In the genomic region with DNA sequence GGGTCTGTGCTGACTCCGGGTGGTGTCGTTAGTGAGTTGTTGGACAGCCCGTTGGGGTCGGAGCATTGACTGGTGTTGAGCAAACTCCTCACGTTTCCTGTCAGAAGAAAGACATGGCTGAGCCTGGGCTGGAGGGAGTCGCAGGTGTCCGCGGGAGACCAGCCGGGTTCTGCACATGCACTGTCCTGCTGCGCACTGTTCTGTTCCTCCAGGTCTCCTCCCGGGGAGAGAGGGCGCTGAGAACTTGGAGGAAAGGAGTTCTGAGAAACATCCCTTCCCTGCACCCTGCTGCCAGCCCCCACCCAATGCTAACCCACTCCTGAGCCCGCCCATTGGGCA, we compare ENCODE assay signal across 9 cellular contexts. TPM values are rescaled to one million over a fixed set of nuclear protein-coding genes. Genes with fewer than 3 reads are reported as not detected.
A peak's percentile ranks its signal among the peaks of the same experiment; 100 is the strongest.
DNase-seq lines count a peak whose midpoint lies in the region; ATAC-seq, FAIRE-seq and TF ChIP-seq lines count a peak whose summit lies in the region.
"Had no signal": no experiment of that assay in that cellular context is flagged by ENCODE, and none has a peak within 500 bp of the region (broad histone marks: within the 10 kb centered on the region; RNA-seq: fewer than 3 reads in every experiment).

No MANE protein-coding gene starts in this region.

- H3K18ac ChIP-seq in neuronal stem cell (ENCODE audit: low read length): peak overlapping the region; percentile 27

- H2AK5ac ChIP-seq in neuronal stem cell (ENCODE audit: low read depth, low read length): no peak overlapping the region

- intact Hi-C loops in CD4-positive, alpha-beta T cell (cut with DNase I, micrococcal nuclease): loop anchor here (5.0 kb wide), 5 partner anchors 159 to 444 kb away; partner anchors contain the start of genes ATP5ME (in 1 of the 2), MYL5 (in 1 of the 2), PIGG (in 1 of the 2) and ZNF718 (in 1 of the 2)
- intact Hi-C loops in OCI-LY7 (cut with micrococcal nuclease; ENCODE audit: unreplicated experiment): no loop called here

- no peak overlapping the region for H2BK15ac ChIP-seq in neuronal stem cell (ENCODE audit: low read length)

- H4K20me1 ChIP-seq in OCI-LY7 (ENCODE audit: insufficient read depth, low read length): no peaks in the 10 kb centered on the region

- POLR2A ChIA-PET in CD4-positive, alpha-beta T cell (lab: Charles Lee): interaction anchor here (1.0 to 3.2 kb wide), 8 partner anchors 20 to 335 kb away, joined by 3 to 40 read pairs (median 8); partner anchors contain the start of genes ATP5ME, MYL5, ZNF595 and ZNF718
- POLR2A ChIA-PET in OCI-LY7 (lab: Charles Lee): no interaction called here

- CTCF ChIA-PET in CD4-positive, alpha-beta T cell (lab: Charles Lee): no interaction called here
- CTCF ChIA-PET in OCI-LY7 (lab: Charles Lee; ENCODE audit: unreplicated experiment): no interaction called here

- peaks cover 89% of the 10 kb centered on the region for H3K36me3 Mint-ChIP-seq in CD4-positive, alpha-beta T cell (ENCODE audit: low read depth)
- peaks cover 41% of the 10 kb centered on the region for H3K36me3 Mint-ChIP-seq in endodermal cell (ENCODE audit: low read depth)

- H2AFZ ChIP-seq in OCI-LY7 (ENCODE audit: low read length) (no peak overlapping the region), neuronal stem cell (ENCODE audit: low read length) (no peak overlapping the region)

- BruUV-seq in OCI-LY7 (replicated peaks; lab: Mats Ljungman, UMichigan): no TSS peak

- H3K9ac ChIP-seq in endodermal cell (ENCODE audit: extremely low read depth, low read length, poor library complexity, severe bottlenecking): peak overlapping the region; percentile 78
- H3K9ac ChIP-seq in neuronal stem cell (ENCODE audit: low read depth, low read length, poor library complexity): peak overlapping the region; percentile 95

- no peaks in the 10 kb centered on the region for H3K27me3 ChIP-seq in CD4-positive, alpha-beta T cell (ENCODE audit: control insufficient read depth, insufficient read depth, low read length)
- peaks cover 13% of the 10 kb centered on the region for H3K27me3 ChIP-seq in endodermal cell (ENCODE audit: control insufficient read depth, insufficient read depth, low read length, poor library complexity, severe bottlenecking)
- peaks cover 0 to 13% (median 0%) of the 10 kb centered on the region in 3 experiments for H3K27me3 ChIP-seq in neuronal stem cell (ENCODE audit: control insufficient read depth in 3 of 3, insufficient read depth in 3 of 3, low read depth in 1 of 3, low read length in 3 of 3)

- no peak overlapping the region for H3K4ac ChIP-seq in neuronal stem cell (ENCODE audit: low read length)

- no peak overlapping the region for H2BK5ac ChIP-seq in neuronal stem cell (ENCODE audit: low read length)

- H4K8ac ChIP-seq in neuronal stem cell (ENCODE audit: low read depth, low read length): no peak overlapping the region

- peaks cover 9% of the 10 kb centered on the region for H3K79me1 ChIP-seq in neuronal stem cell (ENCODE audit: low read depth, low read length)

- H2BK120ac ChIP-seq in neuronal stem cell (ENCODE audit: low read depth, low read length): no peak overlapping the region

- peak in 1 of 10 experiments; percentile 1 for DNase-seq in CD4-positive, alpha-beta T cell
- DNase-seq in OCI-LY7 (ENCODE audit: low spot score) (no peak), endodermal cell (peak; percentile 46), neuronal stem cell (ENCODE audit: low spot score) (no peak), NCI-H187 treated with DMSO at 0.1 percent for 48 hours (lab: John Stamatoyannopoulos, UW) (no peak), GM12892 (ENCODE audit: insufficient read length) (no peak)

- peak overlapping the region; percentile 98 for H3K27ac Mint-ChIP-seq in CD4-positive, alpha-beta T cell
- peak overlapping the region; percentile 99 for H3K27ac Mint-ChIP-seq in endodermal cell

- no peaks in the 10 kb centered on the region for H3K9me2 ChIP-seq in OCI-LY7 (ENCODE audit: insufficient read depth, low read length)

- H3K79me2 ChIP-seq in OCI-LY7 (ENCODE audit: insufficient read depth, low read depth, low read length): peaks cover 47% of the 10 kb centered on the region; the same call in 1 of the 2 replicates

- H2BK12ac ChIP-seq in neuronal stem cell (ENCODE audit: low read length): no peak overlapping the region

- H4K91ac ChIP-seq in neuronal stem cell (ENCODE audit: low read depth, low read length, poor library complexity): no peak overlapping the region

- H3K36me3 ChIP-seq in OCI-LY7 (ENCODE audit: insufficient read depth, low read length) (peaks cover 50% of the 10 kb centered on the region), endodermal cell (ENCODE audit: control insufficient read depth, insufficient read depth, low read length) (peaks cover 38% of the 10 kb centered on the region), neuronal stem cell (replicated peaks in 1 of 2; ENCODE audit: control insufficient read depth in 2 of 2, insufficient read depth in 2 of 2, low read length in 2 of 2) (peaks cover 6 to 48% of the 10 kb centered on the region in 2 donors)

- peaks cover 51% of the 10 kb centered on the region for H3K4me1 Mint-ChIP-seq in CD4-positive, alpha-beta T cell (ENCODE audit: low read depth)
- H3K4me1 Mint-ChIP-seq in endodermal cell: peaks cover 9% of the 10 kb centered on the region

- H3K9me3 ChIP-seq in CD4-positive, alpha-beta T cell (ENCODE audit: control insufficient read depth, low read length): peaks cover 39% of the 10 kb centered on the region
- H3K9me3 ChIP-seq in OCI-LY7 (ENCODE audit: low read length) (peaks cover 27% of the 10 kb centered on the region; the same call in 1 of the 2 replicates), endodermal cell (ENCODE audit: control insufficient read depth, low read length) (peaks cover 46% of the 10 kb centered on the region), neuronal stem cell (replicated peaks in 1 of 2; ENCODE audit: control insufficient read depth in 2 of 2, insufficient read depth in 1 of 2, low read depth in 1 of 2, low read length in 2 of 2) (peaks cover 7 to 66% of the 10 kb centered on the region in 2 donors)

- H3K23ac ChIP-seq in neuronal stem cell (ENCODE audit: low read depth, low read length, poor library complexity): no peak overlapping the region

- H3K4me1 ChIP-seq in OCI-LY7 (ENCODE audit: insufficient read depth, low read length, poor library complexity, severe bottlenecking) (peaks cover 4% of the 10 kb centered on the region), endodermal cell (ENCODE audit: control insufficient read depth, insufficient read depth, low read length) (no peaks in the 10 kb centered on the region), neuronal stem cell (ENCODE audit: control insufficient read depth in 2 of 2, insufficient read depth in 1 of 2, low read depth in 1 of 2, low read length in 2 of 2) (peaks cover 0 to 6% of the 10 kb centered on the region in 2 donors)

- H3K27ac ChIP-seq in CD4-positive, alpha-beta T cell (ENCODE audit: low read depth, low read length): no peak overlapping the region
- H3K27ac ChIP-seq in OCI-LY7 (ENCODE audit: low read depth, low read length, poor library complexity, severe bottlenecking): no peak overlapping the region
- no peak overlapping the region for H3K27ac ChIP-seq in endodermal cell (ENCODE audit: low read depth, low read length)
- no peak overlapping the region for H3K27ac ChIP-seq in neuronal stem cell (replicated peaks; ENCODE audit: low read length)

- FAIRE-seq in GM12892 (lab: Jason Lieb, UNC): no peak
- FAIRE-seq: TTC549 had no signal

- no peaks in the 10 kb centered on the region for H3K27me3 Mint-ChIP-seq in CD4-positive, alpha-beta T cell
- peaks cover 17% of the 10 kb centered on the region for H3K27me3 Mint-ChIP-seq in endodermal cell (ENCODE audit: insufficient read depth)

- peak overlapping the region; percentile 89 for H3K4me3 ChIP-seq in OCI-LY7 (ENCODE audit: low read depth, low read length, poor library complexity, severe bottlenecking)
- peak overlapping the region; percentile 94 for H3K4me3 ChIP-seq in endodermal cell (ENCODE audit: low read length)
- peak overlapping the region; percentile 93 to 95 for H3K4me3 ChIP-seq in neuronal stem cell (ENCODE audit: low read length in 2 of 2)

- no peak overlapping the region for H3K14ac ChIP-seq in neuronal stem cell (ENCODE audit: low read length)

- no peak for TF ChIP-seq POLR2A in GM12892 (IDR thresholded peaks at IDR 0.05; ENCODE audit: low read depth, low read length)

- ATAC-seq in CD4-positive, alpha-beta T cell (ENCODE audit: poor library complexity): no peak
- ATAC-seq in GM19023 (IDR thresholded peaks at IDR 0.05; ENCODE audit: unreplicated experiment) (no peak), GM19467 (IDR thresholded peaks at IDR 0.05; ENCODE audit: unreplicated experiment) (no peak)

- peaks cover 19% of the 10 kb centered on the region for H3K9me3 Mint-ChIP-seq in CD4-positive, alpha-beta T cell
- peaks cover 20% of the 10 kb centered on the region for H3K9me3 Mint-ChIP-seq in endodermal cell

- H3K4me2 ChIP-seq in OCI-LY7 (ENCODE audit: low read length): peak overlapping the region; percentile 69
- peak overlapping the region; percentile 70 for H3K4me2 ChIP-seq in neuronal stem cell (ENCODE audit: insufficient read depth, low read length, poor library complexity, severe bottlenecking)

- H3K4me3 Mint-ChIP-seq in CD4-positive, alpha-beta T cell: peak overlapping the region; percentile 94
- H3K4me3 Mint-ChIP-seq in endodermal cell: peak overlapping the region; percentile 97

- 26 to 29% methylated on average over 7 to 13 of the region's 13 CpGs for WGBS in endodermal cell (ENCODE audit: insufficient coverage in 1 of 2, insufficient read length in 1 of 2), 2 experiments
- WGBS in neuronal stem cell (ENCODE audit: extremely low coverage in 2 of 2, insufficient read length in 2 of 2, insufficient replicate concordance in 1 of 2), 2 donors: no CpG with 5 or more reads among the region's 13 CpGs

- no peak for TF ChIP-seq CTCF in CD4-positive, alpha-beta T cell (IDR thresholded peaks at IDR 0.05)
- TF ChIP-seq CTCF in OCI-LY7 (conservative IDR thresholded peaks at IDR 0.05; ENCODE audit: low read length) (no peak), endodermal cell (conservative IDR thresholded peaks at IDR 0.05) (no peak)

RNA-seq across cellular contexts. Expression of gene ZNF141, which starts 1.1 kb away (rescaled TPM):
- total RNA-seq in CD4-positive, alpha-beta T cell: 10 to 100 TPM; 13.6 to 13.7 TPM
- 26.9 and 27.9 TPM in 2 replicates for total RNA-seq in OCI-LY7 (2014; rRNA removed; shearing (Covaris generic))
- total RNA-seq in OCI-LY7 (2022): 19.8 and 26.9 TPM in 2 replicates
- total RNA-seq in endodermal cell: 10 to 100 TPM; 42.9 to 43.7 TPM
- polyA plus RNA-seq in endodermal cell (2013, experiment 1 of 2): 17.6 TPM
- 18.8 TPM for polyA plus RNA-seq in endodermal cell (2013, experiment 2 of 2)
- polyA plus RNA-seq in neuronal stem cell (2013, experiment 1 of 2): 16.1 TPM
- 17.9 TPM for polyA plus RNA-seq in neuronal stem cell (2013, experiment 2 of 2)
- 18.1 TPM for polyA plus RNA-seq in GM12892 (2012; ENCODE audit: missing spikeins)

RNA-seq across cellular contexts. Expression of gene ZNF732, which starts 33.5 kb away (rescaled TPM):
- total RNA-seq in CD4-positive, alpha-beta T cell: not detected
- total RNA-seq in OCI-LY7 (2014; rRNA removed; shearing (Covaris generic)): not detected in 2 replicates
- total RNA-seq in OCI-LY7 (2022) (not detected in 2 replicates), endodermal cell (10 to 100 TPM in 1 of 2 donors, 1 to 10 TPM in 1; 8.6 to 23.4 TPM)
- polyA plus RNA-seq in endodermal cell (2013, experiment 1 of 2): 1.1 TPM
- 1.7 TPM for polyA plus RNA-seq in endodermal cell (2013, experiment 2 of 2)
- 4.4 TPM for polyA plus RNA-seq in neuronal stem cell (2013, experiment 1 of 2)
- 5.1 TPM for polyA plus RNA-seq in neuronal stem cell (2013, experiment 2 of 2)
- not detected for polyA plus RNA-seq in GM12892 (2012; ENCODE audit: missing spikeins)

Comparison
In these comparisons a context has a peak if more than half of its experiments do, and no peak if none do; other contexts are left out.
1. RNA of gene ZNF732, which starts 33.5 kb away (total RNA-seq): 8.6 to 23.4 TPM in endodermal cell; not detected in CD4-positive, alpha-beta T cell and not detected in OCI-LY7; every median in the first group is over 4 times any median in the second.
2. Peak in every context shown above with its lines, with median percentiles within 50 percentile points of each other: H3K4me3 ChIP-seq.